ENCODE assay signal across 17 cellular contexts in genomic region chr1:56539403-56539802, GRCh38. TPM values are rescaled to one million over a fixed set of nuclear protein-coding genes. Genes with fewer than 3 reads are reported as not detected.
"Had no signal": no experiment of that assay in that cellular context is flagged by ENCODE, and none has a peak within 500 bp of the region (broad histone marks: within the 10 kb centered on the region; RNA-seq: fewer than 3 reads in every experiment).

No MANE protein-coding gene starts in this region.

- H3K4me3 ChIP-seq: esophagus squamous epithelium, psoas muscle, sigmoid colon, testis had no signal

- H3K4me1 ChIP-seq: testis had no signal

- H3K9me3 Mint-ChIP-seq: activated CD4-positive, alpha-beta memory T cell treated with anti-CD3 and anti-CD28 coated beads, Interleukin-2, amount 10 ng/mL, durations not matched to agents 7 days and 5 days; natural killer cell; stimulated activated naive CD8-positive, alpha-beta T cell treated with anti-CD3 and anti-CD28 coated beads, Interleukin-15, Interleukin-2, amounts not matched to agents 100 ng/mL and 50 ng/mL, for 24 hours had no signal

- DNase-seq: activated CD4-positive, alpha-beta memory T cell treated with anti-CD3 and anti-CD28 coated beads, Interleukin-2, amount 10 ng/mL, durations not matched to agents 7 days and 5 days; activated CD4-positive, CD25-positive, alpha-beta regulatory T cell treated with anti-CD3 and anti-CD28 coated beads, Interleukin-2, amount 50 U/mL, for 72 hours; activated CD8-positive, alpha-beta memory T cell treated with anti-CD3 and anti-CD28 coated beads, Interleukin-2, amount 50 U/mL, for 4 hours; activated gamma-delta T cell treated with Interleukin-2 at 50 U/mL for 16 hours; activated naive CD8-positive, alpha-beta T cell treated with anti-CD3 and anti-CD28 coated beads, Interleukin-2, amount 10 ng/mL, durations not matched to agents 7 days and 5 days; activated T-cell treated with anti-CD3 and anti-CD28 coated beads, Interleukin-2, amount 50 U/mL, for 72 hours; aorta; esophagus squamous epithelium; foreskin fibroblast; natural killer cell; psoas muscle; sigmoid colon; stimulated activated CD4-positive, alpha-beta T cell treated with anti-CD3 and anti-CD28 coated beads, Interleukin-4, amount 100 ng/mL, for 24 hours; testis had no signal

- H3K27me3 Mint-ChIP-seq: activated CD4-positive, alpha-beta memory T cell treated with anti-CD3 and anti-CD28 coated beads, Interleukin-2, amount 10 ng/mL, durations not matched to agents 7 days and 5 days had no signal

- H3K27me3 ChIP-seq: esophagus squamous epithelium, sigmoid colon, testis had no signal

- H3K27ac Mint-ChIP-seq: activated CD4-positive, alpha-beta memory T cell treated with anti-CD3 and anti-CD28 coated beads, Interleukin-2, amount 10 ng/mL, durations not matched to agents 7 days and 5 days; activated naive CD8-positive, alpha-beta T cell treated with anti-CD3 and anti-CD28 coated beads, Interleukin-2, amount 10 ng/mL, durations not matched to agents 7 days and 5 days; activated T-cell treated with anti-CD3 and anti-CD28 coated beads, Interleukin-2, amount 50 U/mL, for 72 hours; natural killer cell; stimulated activated naive CD8-positive, alpha-beta T cell treated with anti-CD3 and anti-CD28 coated beads, Interleukin-15, Interleukin-2, amounts not matched to agents 100 ng/mL and 50 ng/mL, for 24 hours had no signal

- ATAC-seq: activated T-cell treated with anti-CD3 and anti-CD28 coated beads, Interleukin-2, amount 50 U/mL, for 72 hours; natural killer cell; psoas muscle had no signal

- FAIRE-seq: bronchial epithelial cell, urothelium cell line had no signal

- H3K9me3 ChIP-seq: esophagus squamous epithelium, psoas muscle, sigmoid colon, testis had no signal

- H3K4me1 Mint-ChIP-seq: activated CD4-positive, alpha-beta memory T cell treated with anti-CD3 and anti-CD28 coated beads, Interleukin-2, amount 10 ng/mL, durations not matched to agents 7 days and 5 days; activated naive CD8-positive, alpha-beta T cell treated with anti-CD3 and anti-CD28 coated beads, Interleukin-2, amount 10 ng/mL, durations not matched to agents 7 days and 5 days; natural killer cell had no signal

- H3K27ac ChIP-seq: esophagus squamous epithelium, psoas muscle, testis had no signal

- H3K36me3 Mint-ChIP-seq: activated naive CD8-positive, alpha-beta T cell treated with anti-CD3 and anti-CD28 coated beads, Interleukin-2, amount 10 ng/mL, durations not matched to agents 7 days and 5 days; natural killer cell had no signal

- H3K4me3 Mint-ChIP-seq: activated CD4-positive, alpha-beta memory T cell treated with anti-CD3 and anti-CD28 coated beads, Interleukin-2, amount 10 ng/mL, durations not matched to agents 7 days and 5 days; activated naive CD8-positive, alpha-beta T cell treated with anti-CD3 and anti-CD28 coated beads, Interleukin-2, amount 10 ng/mL, durations not matched to agents 7 days and 5 days; activated T-cell treated with anti-CD3 and anti-CD28 coated beads, Interleukin-2, amount 50 U/mL, for 72 hours; natural killer cell; stimulated activated naive CD8-positive, alpha-beta T cell treated with anti-CD3 and anti-CD28 coated beads, Interleukin-15, Interleukin-2, amounts not matched to agents 100 ng/mL and 50 ng/mL, for 24 hours had no signal

RNA-seq across cellular contexts. Expression of gene PLPP3, which starts 40.0 kb away (rescaled TPM):
- total RNA-seq: activated CD4-positive, alpha-beta memory T cell treated with anti-CD3 and anti-CD28 coated beads, Interleukin-2, amount 10 ng/mL, durations not matched to agents 7 days and 5 days; activated T-cell treated with anti-CD3 and anti-CD28 coated beads, Interleukin-2, amount 50 U/mL, for 72 hours had no signal
